ENCODE assay signal across 8 cellular contexts in genomic region chr19:10929402-10929794, GRCh38. TPM values are rescaled to one million over a fixed set of nuclear protein-coding genes. Genes with fewer than 3 reads are reported as not detected.
DNase-seq lines count a peak whose midpoint lies in the region; ATAC-seq and TF ChIP-seq lines count a peak whose summit lies in the region.

No MANE protein-coding gene starts in this region.

- no peaks in the 10 kb centered on the region for H3K27me3 ChIP-seq in Peyer's patch
- no peaks in the 10 kb centered on the region for H3K27me3 ChIP-seq in fibroblast of lung (ENCODE audit: control insufficient read depth, insufficient read depth, low read length)
- H3K27me3 ChIP-seq in prostate gland (replicated peaks; ENCODE audit: insufficient read depth): no peaks in the 10 kb centered on the region

- peaks cover 35% of the 10 kb centered on the region for H3K79me2 ChIP-seq in fibroblast of lung (ENCODE audit: control insufficient read depth, insufficient read depth, low read length)

- H3K9ac ChIP-seq in fibroblast of lung (ENCODE audit: insufficient read depth, low read length): peak overlapping the region; percentile 85

- peaks cover 0 to 20% (median 0%) of the 10 kb centered on the region in 3 donors for H3K36me3 ChIP-seq in Peyer's patch
- H3K36me3 ChIP-seq in fibroblast of lung (ENCODE audit: control insufficient read depth, insufficient read depth, low read length): peaks cover 1% of the 10 kb centered on the region
- no peaks in the 10 kb centered on the region for H3K36me3 ChIP-seq in prostate gland

- H3K4me3 ChIP-seq in GM08714 (ENCODE audit: low read length) (peak overlapping the region; percentile 84), Peyer's patch (peak overlapping the region; percentile 54 to 99 (median 90)), fibroblast of lung (replicated peaks in 1 of 4; ENCODE audit: control extremely low read depth in 1 of 4, insufficient read depth in 1 of 4, low read depth in 3 of 4, low read length in 4 of 4) (peak overlapping the region; percentile 65 to 90 (median 80)), prostate gland (peak overlapping the region; percentile 95)

- no peak for ATAC-seq in GM19035 (IDR thresholded peaks at IDR 0.05; ENCODE audit: unreplicated experiment)
- ATAC-seq in HG03460 (IDR thresholded peaks at IDR 0.05; ENCODE audit: unreplicated experiment): no peak
- ATAC-seq in HG03135 (IDR thresholded peaks at IDR 0.05; ENCODE audit: unreplicated experiment): no peak

- TF ChIP-seq CTCF in Peyer's patch (IDR thresholded peaks at IDR 0.05) (no peak), fibroblast of lung (conservative IDR thresholded peaks at IDR 0.05 in 1 of 2, IDR thresholded peaks at IDR 0.05 in 1 of 2; ENCODE audit: low read depth in 1 of 2, low read length in 2 of 2) (no peak), prostate gland (IDR thresholded peaks at IDR 0.05) (no peak)

- H3K4me2 ChIP-seq in fibroblast of lung (ENCODE audit: extremely low read depth, insufficient read depth, low read length): peak overlapping the region; percentile 64

- H2AFZ ChIP-seq in fibroblast of lung (ENCODE audit: low read length): no peak overlapping the region

- H3K4me1 ChIP-seq in Peyer's patch (peaks cover 0 to 25% (median 12%) of the 10 kb centered on the region in 4 donors), fibroblast of lung (ENCODE audit: control insufficient read depth, extremely low read depth, insufficient read depth, low read length) (peaks cover 5% of the 10 kb centered on the region), prostate gland (replicated peaks) (peaks cover 11% of the 10 kb centered on the region)

- peak in 1 of 3 donors; percentile 58 for DNase-seq in Peyer's patch
- no peak for DNase-seq in fibroblast of lung (ENCODE audit: low read depth in 2 of 2)
- DNase-seq in prostate gland (ENCODE audit: low spot score): no peak
- DNase-seq in HuH-7 (ENCODE audit: low spot score): no peak

- no peaks in the 10 kb centered on the region for H4K20me1 ChIP-seq in fibroblast of lung (ENCODE audit: control insufficient read depth, extremely low read depth, insufficient read depth, low read length)

- intact Hi-C loops in prostate gland (cut with DNase I): loop anchor here (5.0 kb wide), 1 partner anchor 57 kb away; the partner anchor contains the start of gene CARM1

- peak overlapping the region; percentile 85 to 89 (median 86) for H3K27ac ChIP-seq in Peyer's patch
- no peak overlapping the region for H3K27ac ChIP-seq in fibroblast of lung (ENCODE audit: insufficient read depth, low read length)
- H3K27ac ChIP-seq in prostate gland: peak overlapping the region; percentile 73 to 85

- WGBS in prostate gland: 7% methylated on average over 26 of the region's 27 CpGs

- TF ChIP-seq POLR2A in Peyer's patch (IDR thresholded peaks at IDR 0.05) (no peak), prostate gland (IDR thresholded peaks at IDR 0.05) (no peak)

- H3K9me3 ChIP-seq in Peyer's patch: no peaks in the 10 kb centered on the region
- H3K9me3 ChIP-seq in fibroblast of lung (ENCODE audit: control insufficient read depth, insufficient read depth, low read depth, low read length): no peaks in the 10 kb centered on the region
- no peaks in the 10 kb centered on the region for H3K9me3 ChIP-seq in prostate gland

RNA-seq across cellular contexts. Expression of gene TIMM29, which starts 0.8 kb away (rescaled TPM):
- 10 to 100 TPM; 28.0 to 39.5 (median 34.1) TPM for total RNA-seq in Peyer's patch
- total RNA-seq in fibroblast of lung: 27.7 and 29.2 TPM in 2 replicates
- 7.0 and 8.1 TPM in 2 replicates for polyA plus RNA-seq in fibroblast of lung
- 13.8 and 17.2 TPM in 2 replicates for polyA plus RNA-seq in fibroblast of lung (2012)
- 6.5 and 9.0 TPM in 2 replicates for polyA minus RNA-seq in fibroblast of lung (ENCODE audit: low replicate concordance)
- total RNA-seq in prostate gland: 10 to 100 TPM; 34.9 to 47.9 TPM

RNA-seq across cellular contexts. Expression of gene YIPF2, which starts 1.0 kb away (rescaled TPM):
- 10 to 100 TPM; 30.5 to 60.1 (median 49.3) TPM for total RNA-seq in Peyer's patch
- total RNA-seq in fibroblast of lung: 83.7 and 118 TPM in 2 replicates
- polyA plus RNA-seq in fibroblast of lung: 31.6 and 41.5 TPM in 2 replicates
- 59.6 and 61.4 TPM in 2 replicates for polyA plus RNA-seq in fibroblast of lung (2012)
- 67.4 and 81.6 TPM in 2 replicates for polyA minus RNA-seq in fibroblast of lung (ENCODE audit: low replicate concordance)
- 10 to 100 TPM; 84.8 to 87.1 TPM for total RNA-seq in prostate gland

RNA-seq across cellular contexts. Expression of gene SMARCA4, which starts 31.4 kb away (rescaled TPM):
- total RNA-seq in Peyer's patch: 100 to 1,000 TPM in 2 of 4 donors, 10 to 100 TPM in 2; 68.3 to 208 (median 114) TPM
- total RNA-seq in fibroblast of lung: 35.7 and 61.1 TPM in 2 replicates
- 28.1 and 53.1 TPM in 2 replicates for polyA plus RNA-seq in fibroblast of lung
- polyA plus RNA-seq in fibroblast of lung (2012): 70.1 and 109 TPM in 2 replicates
- polyA minus RNA-seq in fibroblast of lung (ENCODE audit: low replicate concordance): 168 and 225 TPM in 2 replicates
- 100 to 1,000 TPM in 1 of 2 donors, 10 to 100 TPM in 1; 98.5 to 152 TPM for total RNA-seq in prostate gland

RNA-seq across cellular contexts. Expression of gene CARM1, which starts 58.0 kb away (rescaled TPM):
- total RNA-seq in Peyer's patch (10 to 100 TPM; 23.8 to 40.6 (median 29.7) TPM), fibroblast of lung (17.2 and 24.8 TPM in 2 replicates), prostate gland (10 to 100 TPM; 14.5 to 54.4 TPM)
- 41.9 and 60.0 TPM in 2 replicates for polyA plus RNA-seq in fibroblast of lung
- polyA plus RNA-seq in fibroblast of lung (2012): 58.7 and 79.7 TPM in 2 replicates
- 140 and 163 TPM in 2 replicates for polyA minus RNA-seq in fibroblast of lung (ENCODE audit: low replicate concordance)
